ENCODE assay signal across 1 cellular context in genomic region chr3:13525827-13526625, GRCh38.
TF ChIP-seq lines count a peak whose summit lies in the region.

No MANE protein-coding gene starts in this region.

TF ChIP-seq in HEK293, 187 proteins besides CTCF, POLR2A, EP300 and RAD21 (continued from another document):
- TF ChIP-seq ZNF518A (tag by site-specific recombination; conservative IDR thresholded peaks at IDR 0.05; ENCODE audit: low read depth): 0 out of 2 replicates have a peak, but pooled peaks have one; percentile 16
- no peak for TF ChIP-seq ZNF423 (tag by site-specific recombination; IDR thresholded peaks at IDR 0.05)
- peak; percentile 33 for TF ChIP-seq ZIC2 (tag by site-specific recombination; IDR thresholded peaks at IDR 0.05)
